15 cellular contexts compared by ENCODE assay signal in genomic region chr18:73594749-73595148, GRCh38.
"Had no signal": no experiment of that assay in that cellular context is flagged by ENCODE, and none has a peak within 500 bp of the region (broad histone marks: within the 10 kb centered on the region; RNA-seq: fewer than 3 reads in every experiment).

No MANE protein-coding gene starts in this region.

- ATAC-seq: activated CD4-positive, CD25-positive, alpha-beta regulatory T cell treated with anti-CD3 and anti-CD28 coated beads, Interleukin-2, amount 50 U/mL, for 24 hours had no signal

- H3K4me1 ChIP-seq: neural progenitor cell, sigmoid colon, stomach, testis, upper lobe of left lung had no signal

- DNase-seq: activated CD4-positive, alpha-beta T cell treated with anti-CD3 and anti-CD28 coated beads, Interleukin-2, amount 50 U/mL, for 1 hour; activated naive CD4-positive, alpha-beta T cell; activated naive CD8-positive, alpha-beta T cell treated with anti-CD3 and anti-CD28 coated beads, Interleukin-2, amount 10 ng/mL, durations not matched to agents 7 days and 5 days; endodermal cell; erythroblast; naive B cell; ovary; sigmoid colon; stimulated activated CD4-positive, alpha-beta T cell treated with anti-CD3 and anti-CD28 coated beads, Interleukin-1b, Interleukin-23, amount 100 ng/mL, for 48 hours; stomach; T-helper 9 cell; testis; upper lobe of left lung had no signal

- H3K27me3 ChIP-seq: neural progenitor cell, ovary, sigmoid colon, stomach, testis, upper lobe of left lung had no signal

- H3K4me3 ChIP-seq: neural progenitor cell, ovary, sigmoid colon, stomach, testis, upper lobe of left lung had no signal

- H3K9me3 ChIP-seq: ovary, sigmoid colon, testis, upper lobe of left lung had no signal

- H3K36me3 ChIP-seq: neural progenitor cell, ovary, sigmoid colon, stomach, upper lobe of left lung had no signal

- H3K27ac ChIP-seq: neural progenitor cell, ovary, sigmoid colon, stomach, testis, upper lobe of left lung had no signal
